In genomic region chr2:120575966-120576365, GRCh38 we compare ENCODE assay signal across 18 cellular contexts.
"Had no signal": no experiment of that assay in that cellular context is flagged by ENCODE, and none has a peak within 500 bp of the region (broad histone marks: within the 10 kb centered on the region; RNA-seq: fewer than 3 reads in every experiment).

No MANE protein-coding gene starts in this region.

- H3K4me3 Mint-ChIP-seq: dendritic cell treated with granulocyte-macrophage colony-stimulating factor and Interleukin-4, amounts not matched to agents 40 ng/mL and 50 ng/mL, for 4 days; effector memory CD8-positive, alpha-beta T cell; nephron; stimulated activated naive B cell treated with anti-CD40 and anti-IgM and Interleukin-4, amounts not matched to agents 10 μg/mL and 1 μg/mL and 100 μg/mL, for 72 hours; stimulated activated naive CD8-positive, alpha-beta T cell treated with anti-CD3 and anti-CD28 coated beads, Interleukin-15, amount 100 ng/mL, for 72 hours had no signal

- H3K4me1 Mint-ChIP-seq: nephron; stimulated activated naive CD8-positive, alpha-beta T cell treated with anti-CD3 and anti-CD28 coated beads, Interleukin-15, amount 100 ng/mL, for 72 hours had no signal

- H3K36me3 ChIP-seq: esophagus squamous epithelium, gastroesophageal sphincter, left lung, sigmoid colon, thoracic aorta, transverse colon had no signal

- DNase-seq: effector memory CD8-positive, alpha-beta T cell; esophagus squamous epithelium; foreskin fibroblast; mesendoderm; naive B cell; sigmoid colon; stimulated activated CD4-positive, alpha-beta T cell treated with anti-CD3 and anti-CD28 coated beads, Interleukin-2, amount 100 ng/mL, for 24 hours; stimulated activated CD4-positive, alpha-beta T cell treated with anti-CD3 and anti-CD28 coated beads, Interleukin-4, amount 100 ng/mL, for 4 hours; stimulated activated naive B cell treated with anti-CD40 and anti-IgM and Interleukin-4, amounts not matched to agents 10 μg/mL and 1 μg/mL and 100 μg/mL, for 72 hours; stimulated activated naive CD8-positive, alpha-beta T cell treated with anti-CD3 and anti-CD28 coated beads, Interleukin-15, amount 100 ng/mL, for 72 hours; transverse colon had no signal

- H3K27ac ChIP-seq: hepatocyte, left lung, thoracic aorta had no signal

- H3K27ac Mint-ChIP-seq: dendritic cell treated with granulocyte-macrophage colony-stimulating factor and Interleukin-4, amounts not matched to agents 40 ng/mL and 50 ng/mL, for 4 days; effector memory CD8-positive, alpha-beta T cell; naive B cell; nephron; stimulated activated naive B cell treated with anti-CD40 and anti-IgM and Interleukin-4, amounts not matched to agents 10 μg/mL and 1 μg/mL and 100 μg/mL, for 72 hours; stimulated activated naive CD8-positive, alpha-beta T cell treated with anti-CD3 and anti-CD28 coated beads, Interleukin-15, amount 100 ng/mL, for 72 hours had no signal

- H3K9me3 Mint-ChIP-seq: dendritic cell treated with granulocyte-macrophage colony-stimulating factor and Interleukin-4, amounts not matched to agents 40 ng/mL and 50 ng/mL, for 4 days; effector memory CD8-positive, alpha-beta T cell; naive B cell; nephron; stimulated activated naive B cell treated with anti-CD40 and anti-IgM and Interleukin-4, amounts not matched to agents 10 μg/mL and 1 μg/mL and 100 μg/mL, for 72 hours; stimulated activated naive CD8-positive, alpha-beta T cell treated with anti-CD3 and anti-CD28 coated beads, Interleukin-15, amount 100 ng/mL, for 72 hours had no signal

- H3K4me3 ChIP-seq: hepatocyte, left lung had no signal

- ATAC-seq: effector memory CD8-positive, alpha-beta T cell; stimulated activated naive B cell treated with anti-CD40 and anti-IgM and Interleukin-4, amounts not matched to agents 10 μg/mL and 1 μg/mL and 100 μg/mL, for 72 hours; stimulated activated naive CD8-positive, alpha-beta T cell treated with anti-CD3 and anti-CD28 coated beads, Interleukin-15, amount 100 ng/mL, for 72 hours had no signal

- H3K9me3 ChIP-seq: esophagus squamous epithelium, gastroesophageal sphincter, left lung, psoas muscle, sigmoid colon, thoracic aorta, transverse colon had no signal

- H3K36me3 Mint-ChIP-seq: naive B cell; stimulated activated naive B cell treated with anti-CD40 and anti-IgM and Interleukin-4, amounts not matched to agents 10 μg/mL and 1 μg/mL and 100 μg/mL, for 72 hours had no signal
